ENCODE assay signal across 23 cellular contexts in the genomic region with DNA sequence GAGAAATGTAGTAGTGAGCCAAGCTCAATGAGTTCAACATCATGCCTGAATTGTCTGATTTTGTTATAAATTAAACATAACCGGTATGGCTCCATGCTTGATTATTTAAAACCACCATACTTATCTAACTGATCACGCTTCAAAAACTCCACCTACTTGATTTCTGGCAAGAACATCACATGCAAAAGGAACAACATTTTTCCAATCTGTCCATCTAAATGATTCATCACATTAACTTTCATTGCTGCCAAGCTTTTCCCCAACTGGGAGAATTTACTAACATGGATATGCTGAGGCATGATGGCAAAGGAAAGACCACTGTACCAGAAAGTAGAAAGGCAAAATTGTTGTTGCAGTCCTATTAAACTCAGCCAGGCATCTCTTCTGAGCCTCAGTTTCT.
"Had no signal": no experiment of that assay in that cellular context is flagged by ENCODE, and none has a peak within 500 bp of the region (broad histone marks: within the 10 kb centered on the region; RNA-seq: fewer than 3 reads in every experiment).

No MANE protein-coding gene starts in this region.

- H3K36me3 Mint-ChIP-seq: activated naive CD8-positive, alpha-beta T cell treated with anti-CD3 and anti-CD28 coated beads, Interleukin-2, amount 10 ng/mL, durations not matched to agents 7 days and 5 days; mesothelial cell of epicardium had no signal

- H3K4me3 ChIP-seq: hepatocyte, lung, tibial nerve, uterus had no signal

- FAIRE-seq: endometrium had no signal

- H3K4me3 Mint-ChIP-seq: activated CD4-positive, alpha-beta T cell treated with anti-CD3 and anti-CD28 coated beads, Interleukin-2, amount 10 ng/mL, durations not matched to agents 24 days and 14 days; activated CD8-positive, alpha-beta T cell treated with anti-CD3 and anti-CD28 coated beads for 36 hours; activated naive CD8-positive, alpha-beta T cell treated with anti-CD3 and anti-CD28 coated beads, Interleukin-2, amount 10 ng/mL, durations not matched to agents 7 days and 5 days; activated T-helper 17 cell treated with anti-CD3 and anti-CD28 coated beads, Interleukin-2, amount 50 U/mL, for 72 hours; mesothelial cell of epicardium; nephron progenitor cell had no signal

- H3K9me3 Mint-ChIP-seq: activated CD4-positive, alpha-beta T cell treated with anti-CD3 and anti-CD28 coated beads, Interleukin-2, amount 10 ng/mL, durations not matched to agents 24 days and 14 days; activated CD8-positive, alpha-beta T cell treated with anti-CD3 and anti-CD28 coated beads for 36 hours; activated naive CD8-positive, alpha-beta T cell treated with anti-CD3 and anti-CD28 coated beads, Interleukin-2, amount 10 ng/mL, durations not matched to agents 7 days and 5 days; activated T-helper 17 cell treated with anti-CD3 and anti-CD28 coated beads, Interleukin-2, amount 50 U/mL, for 72 hours; mesothelial cell of epicardium; nephron progenitor cell had no signal

- H3K27ac Mint-ChIP-seq: activated CD4-positive, alpha-beta T cell treated with anti-CD3 and anti-CD28 coated beads, Interleukin-2, amount 10 ng/mL, durations not matched to agents 24 days and 14 days; activated CD8-positive, alpha-beta T cell treated with anti-CD3 and anti-CD28 coated beads for 36 hours; activated naive CD8-positive, alpha-beta T cell treated with anti-CD3 and anti-CD28 coated beads, Interleukin-2, amount 10 ng/mL, durations not matched to agents 7 days and 5 days; activated T-helper 17 cell treated with anti-CD3 and anti-CD28 coated beads, Interleukin-2, amount 50 U/mL, for 72 hours; mesothelial cell of epicardium; nephron progenitor cell had no signal

- DNase-seq: activated CD4-positive, alpha-beta T cell treated with anti-CD3 and anti-CD28 coated beads, Interleukin-2, amount 10 ng/mL, durations not matched to agents 24 days and 14 days; activated CD8-positive, alpha-beta T cell treated with anti-CD3 and anti-CD28 coated beads for 36 hours; activated naive CD4-positive, alpha-beta T cell treated with Interleukin-2 at 50 U/mL for 16 hours; activated naive CD8-positive, alpha-beta T cell treated with anti-CD3 and anti-CD28 coated beads, Interleukin-2, amount 10 ng/mL, durations not matched to agents 7 days and 5 days; activated T-cell treated with anti-CD3 and anti-CD28 coated beads, Interleukin-2, amount 50 U/mL, for 1 hour; cortex of kidney; islet precursor cell; nephron progenitor cell; nucleus accumbens; posterior cingulate gyrus; stimulated activated CD4-positive, alpha-beta T cell treated with anti-CD3 and anti-CD28 coated beads, Interleukin-12 subunit alpha, Interleukin-12 subunit beta, amount 100 ng/mL, for 4 hours; stimulated activated CD4-positive, alpha-beta T cell treated with anti-CD3 and anti-CD28 coated beads, Interleukin-1b, Interleukin-23, amount 100 ng/mL, for 48 hours; stimulated activated naive CD8-positive, alpha-beta T cell treated with anti-CD3 and anti-CD28 coated beads, Interleukin-15, Interleukin-2, amounts not matched to agents 100 U/mL and 50 U/mL, for 24 hours; substantia nigra; T-helper 1 cell; T1000; uterus had no signal

- H3K4me1 Mint-ChIP-seq: activated CD4-positive, alpha-beta T cell treated with anti-CD3 and anti-CD28 coated beads, Interleukin-2, amount 10 ng/mL, durations not matched to agents 24 days and 14 days; activated T-helper 17 cell treated with anti-CD3 and anti-CD28 coated beads, Interleukin-2, amount 50 U/mL, for 72 hours had no signal
